In genomic region chr12:96194901-96195844, GRCh38 we compare ENCODE assay signal across 8 cellular contexts. TPM values are rescaled to one million over a fixed set of nuclear protein-coding genes. Genes with fewer than 3 reads are reported as not detected.
DNase-seq lines count a peak whose midpoint lies in the region; ATAC-seq and TF ChIP-seq lines count a peak whose summit lies in the region.

No MANE protein-coding gene starts in this region.

- no peak for TF ChIP-seq POLR2A in Peyer's patch (IDR thresholded peaks at IDR 0.05)

- peak overlapping the region; percentile 98 for H3K27ac Mint-ChIP-seq in activated T-helper 1 cell treated with anti-CD3 and anti-CD28 coated beads, Interleukin-12 subunit alpha, Interleukin-12 subunit beta, Interleukin-2, Interleukin-4 antibody, amounts not matched to agents 30 ng/mL and 10 ng/mL and 1 ng/mL, durations not matched to agents 14 hours and 24 hours and 36 hours
- peak overlapping the region; percentile 94 for H3K27ac Mint-ChIP-seq in neural crest cell (ENCODE audit: unreplicated experiment)

- DNase-seq in AG10803 (ENCODE audit: low read depth) (peak; percentile 84), Peyer's patch (peak; percentile 52 to 80 (median 61)), fibroblast of pulmonary artery (ENCODE audit: low read depth) (peak; percentile 86), neural crest cell (ENCODE audit: low read depth, low spot score) (peak; percentile 31), superior temporal gyrus (ENCODE audit: extremely low spot score) (peak; percentile 38)
- peak; percentile 68 for DNase-seq in activated T-helper 1 cell treated with anti-CD3 and anti-CD28 coated beads, Interleukin-12 subunit alpha, Interleukin-12 subunit beta, Interleukin-2, Interleukin-4 antibody, amounts not matched to agents 30 ng/mL and 10 ng/mL and 1 ng/mL, durations not matched to agents 14 hours and 24 hours and 36 hours (ENCODE audit: low spot score)

- no peaks in the 10 kb centered on the region for H3K27me3 Mint-ChIP-seq in activated T-helper 1 cell treated with anti-CD3 and anti-CD28 coated beads, Interleukin-12 subunit alpha, Interleukin-12 subunit beta, Interleukin-2, Interleukin-4 antibody, amounts not matched to agents 30 ng/mL and 10 ng/mL and 1 ng/mL, durations not matched to agents 14 hours and 24 hours and 36 hours (ENCODE audit: insufficient read depth)
- no peaks in the 10 kb centered on the region for H3K27me3 Mint-ChIP-seq in neural crest cell (ENCODE audit: low read depth)

- peaks cover 48% of the 10 kb centered on the region for H3K4me1 Mint-ChIP-seq in activated T-helper 1 cell treated with anti-CD3 and anti-CD28 coated beads, Interleukin-12 subunit alpha, Interleukin-12 subunit beta, Interleukin-2, Interleukin-4 antibody, amounts not matched to agents 30 ng/mL and 10 ng/mL and 1 ng/mL, durations not matched to agents 14 hours and 24 hours and 36 hours (ENCODE audit: low read depth)
- peaks cover 33% of the 10 kb centered on the region for H3K4me1 Mint-ChIP-seq in neural crest cell

- H3K27ac ChIP-seq in Peyer's patch, result peak overlapping the region; percentile 76 to 93 (median 82)

- H3K9me3 ChIP-seq in Peyer's patch, result no peaks in the 10 kb centered on the region

- H3K4me3 Mint-ChIP-seq in activated T-helper 1 cell treated with anti-CD3 and anti-CD28 coated beads, Interleukin-12 subunit alpha, Interleukin-12 subunit beta, Interleukin-2, Interleukin-4 antibody, amounts not matched to agents 30 ng/mL and 10 ng/mL and 1 ng/mL, durations not matched to agents 14 hours and 24 hours and 36 hours, result peak overlapping the region; percentile 96
- H3K4me3 Mint-ChIP-seq in neural crest cell, result peak overlapping the region; percentile 99

- peak; percentile 78 for ATAC-seq in GM18907 (IDR thresholded peaks at IDR 0.05; ENCODE audit: unreplicated experiment)
- ATAC-seq in HG03108 (IDR thresholded peaks at IDR 0.05; ENCODE audit: unreplicated experiment), result peak; percentile 68

- no peak for TF ChIP-seq CTCF in AG10803 (conservative IDR thresholded peaks at IDR 0.05; ENCODE audit: low read length)
- TF ChIP-seq CTCF in Peyer's patch (IDR thresholded peaks at IDR 0.05), result no peak
- TF ChIP-seq CTCF in fibroblast of pulmonary artery (IDR thresholded peaks at IDR 0.05; ENCODE audit: low read length, missing control alignments), result no peak
- no peak for TF ChIP-seq CTCF in neural crest cell (conservative IDR thresholded peaks at IDR 0.05)

- H3K36me3 Mint-ChIP-seq in activated T-helper 1 cell treated with anti-CD3 and anti-CD28 coated beads, Interleukin-12 subunit alpha, Interleukin-12 subunit beta, Interleukin-2, Interleukin-4 antibody, amounts not matched to agents 30 ng/mL and 10 ng/mL and 1 ng/mL, durations not matched to agents 14 hours and 24 hours and 36 hours (ENCODE audit: low read depth), result peaks cover 13% of the 10 kb centered on the region
- H3K36me3 Mint-ChIP-seq in neural crest cell (ENCODE audit: low read depth), result no peaks in the 10 kb centered on the region

- H3K4me3 ChIP-seq in AG10803 (ENCODE audit: low read length), result peak overlapping the region; percentile 98
- peak overlapping the region; percentile 76 to 91 (median 82) for H3K4me3 ChIP-seq in Peyer's patch
- H3K4me3 ChIP-seq in fibroblast of pulmonary artery (replicated peaks; ENCODE audit: low read depth, low read length), result peak overlapping the region; percentile 94

- no peaks in the 10 kb centered on the region for H3K27me3 ChIP-seq in Peyer's patch

- no peaks in the 10 kb centered on the region for H3K9me3 Mint-ChIP-seq in activated T-helper 1 cell treated with anti-CD3 and anti-CD28 coated beads, Interleukin-12 subunit alpha, Interleukin-12 subunit beta, Interleukin-2, Interleukin-4 antibody, amounts not matched to agents 30 ng/mL and 10 ng/mL and 1 ng/mL, durations not matched to agents 14 hours and 24 hours and 36 hours
- no peaks in the 10 kb centered on the region for H3K9me3 Mint-ChIP-seq in neural crest cell

- H3K4me1 ChIP-seq in Peyer's patch, result peaks cover 0 to 21% (median 7%) of the 10 kb centered on the region in 4 donors

- intact Hi-C loops in activated T-helper 1 cell treated with anti-CD3 and anti-CD28 coated beads, Interleukin-12 subunit alpha, Interleukin-12 subunit beta, Interleukin-2, Interleukin-4 antibody, amounts not matched to agents 30 ng/mL and 10 ng/mL and 1 ng/mL, durations not matched to agents 14 hours and 24 hours and 36 hours (cut with micrococcal nuclease), result loop anchor here (1.0 to 10.0 kb wide), 12 partner anchors 18 to 1553 kb away; partner anchors contain the start of genes AMDHD1, CCDC38, FGD6 and LTA4H

- H3K36me3 ChIP-seq in Peyer's patch, result no peaks in the 10 kb centered on the region

RNA-seq across cellular contexts. Expression of gene ELK3, which starts 1.0 kb away (rescaled TPM):
- total RNA-seq in Peyer's patch, result 10 to 100 TPM in 2 of 4 donors, 1 to 10 TPM in 2; 5.1 to 23.9 (median 9.4) TPM
- 40.8 and 45.3 TPM in 2 replicates for total RNA-seq in activated T-helper 1 cell treated with anti-CD3 and anti-CD28 coated beads, Interleukin-12 subunit alpha, Interleukin-12 subunit beta, Interleukin-2, Interleukin-4 antibody, amounts not matched to agents 30 ng/mL and 10 ng/mL and 1 ng/mL, durations not matched to agents 14 hours and 24 hours and 36 hours
- 19.0 and 24.3 TPM in 2 replicates for total RNA-seq in neural crest cell

Comparison
In these comparisons a context has a peak if more than half of its experiments do, and no peak if none do; other contexts are left out.
1. Peak in every context shown above with its lines: DNase-seq, ATAC-seq, H3K4me3 ChIP-seq and H3K27ac ChIP-seq.
2. DNase-seq: peak in every context shown above with its lines; median percentile 86 in fibroblast of pulmonary artery; 84 in AG10803; 68 in activated T-helper 1 cell treated with anti-CD3 and anti-CD28 coated beads, Interleukin-12 subunit alpha, Interleukin-12 subunit beta, Interleukin-2, Interleukin-4 antibody, amounts not matched to agents 30 ng/mL and 10 ng/mL and 1 ng/mL, durations not matched to agents 14 hours and 24 hours and 36 hours; 61 in Peyer's patch; 38 in superior temporal gyrus; 31 in neural crest cell.